8 cellular contexts compared by ENCODE assay signal in the genomic region with DNA sequence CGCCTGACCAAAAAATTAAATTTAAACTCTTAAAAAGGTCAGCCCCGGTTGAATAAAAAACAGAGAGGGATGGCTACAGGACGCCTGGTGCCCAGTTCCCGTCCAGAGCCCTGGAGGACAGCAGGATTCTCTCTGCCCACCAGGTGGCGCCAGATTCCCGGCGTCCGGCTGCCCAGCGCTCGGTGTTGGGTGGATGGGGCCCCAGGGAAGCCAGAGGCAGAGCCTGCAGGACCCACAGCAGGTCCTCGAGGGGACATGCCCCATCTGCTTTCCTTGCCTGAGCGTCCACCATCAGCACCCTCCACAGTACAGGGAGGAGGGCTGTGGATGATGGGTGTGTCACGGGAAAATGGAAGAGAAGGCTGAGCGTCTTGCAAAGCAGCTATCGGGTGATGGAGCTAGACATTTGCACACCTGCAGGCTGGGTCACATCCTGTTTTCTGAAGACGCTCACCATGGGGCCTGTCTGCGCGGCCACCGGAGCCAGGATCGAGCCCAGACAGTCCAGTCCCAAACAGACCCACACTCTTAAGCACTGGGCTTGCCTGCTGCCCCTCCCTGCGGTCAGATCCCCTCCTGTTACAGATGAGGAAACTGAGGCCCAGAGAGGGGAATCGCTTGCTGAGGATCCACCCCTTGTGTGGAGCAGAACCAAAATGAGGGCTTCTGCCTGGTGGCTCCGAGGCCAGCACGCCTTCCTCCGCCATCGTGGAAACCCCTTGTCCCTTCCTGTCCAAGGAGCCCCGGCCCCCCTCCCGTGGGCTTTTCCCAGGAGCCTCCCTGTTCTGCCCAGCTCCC. TPM values are rescaled to one million over a fixed set of nuclear protein-coding genes. Genes with fewer than 3 reads are reported as not detected.
DNase-seq lines count a peak whose midpoint lies in the region; ATAC-seq and TF ChIP-seq lines count a peak whose summit lies in the region.

No MANE protein-coding gene starts in this region.

- H3K9me3 Mint-ChIP-seq in activated T-helper 17 cell treated with anti-CD3 and anti-CD28 coated beads, Interleukin-2, amount 50 U/mL, for 72 hours: no peaks in the 10 kb centered on the region

- H3K4me1 Mint-ChIP-seq in activated T-helper 17 cell treated with anti-CD3 and anti-CD28 coated beads, Interleukin-2, amount 50 U/mL, for 72 hours: peaks cover 12% of the 10 kb centered on the region

- peak; percentile 93 for ATAC-seq in activated T-helper 17 cell treated with anti-CD3 and anti-CD28 coated beads, Interleukin-2, amount 50 U/mL, for 72 hours (replicated peaks)
- ATAC-seq in omental fat pad (ENCODE audit: low FRiP score): peak; percentile 69

- H3K27me3 Mint-ChIP-seq in activated T-helper 17 cell treated with anti-CD3 and anti-CD28 coated beads, Interleukin-2, amount 50 U/mL, for 72 hours: no peaks in the 10 kb centered on the region

- no peaks in the 10 kb centered on the region for H3K36me3 Mint-ChIP-seq in activated T-helper 17 cell treated with anti-CD3 and anti-CD28 coated beads, Interleukin-2, amount 50 U/mL, for 72 hours (ENCODE audit: low read depth)

- DNase-seq in NK-92 treated with Interleukin-12 subunit alpha and Interleukin-12 subunit beta, amount 100 ng/mL, for 24 hours (lab: John Stamatoyannopoulos, UW): peak; percentile 49
- DNase-seq in NK-92 (lab: John Stamatoyannopoulos, UW; ENCODE audit: unreplicated experiment) (no peak), HuH-7.5 (ENCODE audit: low spot score) (peak; percentile 80), RPMI8226 (peak; percentile 81), fibroblast of the conjunctiva (ENCODE audit: low read depth) (peak; percentile 36), omental fat pad (ENCODE audit: low spot score) (no peak), superior temporal gyrus (ENCODE audit: extremely low spot score) (peak; percentile 92)

- peak overlapping the region; percentile 58 for H3K4me3 Mint-ChIP-seq in activated T-helper 17 cell treated with anti-CD3 and anti-CD28 coated beads, Interleukin-2, amount 50 U/mL, for 72 hours

- peak in 2 of 3 donors; percentile 41 to 87 for TF ChIP-seq CTCF in omental fat pad (IDR thresholded peaks at IDR 0.05)

- no peak overlapping the region for H3K27ac Mint-ChIP-seq in activated T-helper 17 cell treated with anti-CD3 and anti-CD28 coated beads, Interleukin-2, amount 50 U/mL, for 72 hours

RNA-seq across cellular contexts. Expression of a gene that starts 18.5 kb away (rescaled TPM):
- 10 to 100 TPM; 21.5 to 82.9 TPM for total RNA-seq in activated T-helper 17 cell treated with anti-CD3 and anti-CD28 coated beads, Interleukin-2, amount 50 U/mL, for 72 hours
- total RNA-seq in omental fat pad: 10 to 100 TPM; 22.6 to 74.9 (median 30.8) TPM

Comparison
In these comparisons a context has a peak if more than half of its experiments do, and no peak if none do; other contexts are left out.
1. DNase-seq: peak in NK-92 treated with Interleukin-12 subunit alpha and Interleukin-12 subunit beta, amount 100 ng/mL, for 24 hours (single experiment), HuH-7.5 (single experiment), RPMI8226 (single experiment), fibroblast of the conjunctiva (single experiment) and superior temporal gyrus (single experiment); none in NK-92 (single experiment) and omental fat pad (single experiment).